In genomic region chr4:109424093-109424818, GRCh38 we compare ENCODE assay signal across 31 cellular contexts. TPM values are rescaled to one million over a fixed set of nuclear protein-coding genes. Genes with fewer than 3 reads are reported as not detected.
DNase-seq lines count a peak whose midpoint lies in the region; ATAC-seq and TF ChIP-seq lines count a peak whose summit lies in the region.
"Had no signal": no experiment of that assay in that cellular context is flagged by ENCODE, and none has a peak within 500 bp of the region (broad histone marks: within the 10 kb centered on the region; RNA-seq: fewer than 3 reads in every experiment).

No MANE protein-coding gene starts in this region.

- 59 to 74% (median 65%) methylated on average over 14 to 19 of the region's 19 CpGs for WGBS in adrenal gland, 4 donors

- TF ChIP-seq CTCF in adrenal gland (IDR thresholded peaks at IDR 0.05), result no peak
- TF ChIP-seq CTCF in nephron progenitor cell (IDR thresholded peaks at IDR 0.05), result no peak

- no peaks in the 10 kb centered on the region for H3K36me3 Mint-ChIP-seq in activated CD4-positive, alpha-beta memory T cell treated with anti-CD3 and anti-CD28 coated beads for 36 hours
- no peaks in the 10 kb centered on the region for H3K36me3 Mint-ChIP-seq in activated CD4-positive, alpha-beta memory T cell treated with anti-CD3 and anti-CD28 coated beads, Interleukin-2, amount 10 ng/mL, durations not matched to agents 7 days and 5 days (ENCODE audit: low read depth)
- peaks cover 19% of the 10 kb centered on the region for H3K36me3 Mint-ChIP-seq in nephron progenitor cell (ENCODE audit: low read depth)
- H3K36me3 Mint-ChIP-seq: CD8-positive, alpha-beta memory T cell; naive thymus-derived CD8-positive, alpha-beta T cell; stimulated activated effector memory CD8-positive, alpha-beta T cell treated with anti-CD3 and anti-CD28 coated beads, Interleukin-12 subunit alpha, Interleukin-12 subunit beta, amount 100 ng/mL, for 72 hours had no signal

- no peaks in the 10 kb centered on the region for H3K27me3 ChIP-seq in adrenal gland
- H3K27me3 ChIP-seq: body of pancreas, foreskin keratinocyte had no signal

- POLR2A ChIA-PET in activated CD4-positive, alpha-beta memory T cell treated with anti-CD3 and anti-CD28 coated beads for 36 hours (lab: Charles Lee), result no interaction called here
- POLR2A ChIA-PET in activated CD4-positive, alpha-beta memory T cell treated with anti-CD3 and anti-CD28 coated beads, Interleukin-2, amount 10 ng/mL, durations not matched to agents 7 days and 5 days (lab: Charles Lee), result interaction anchor here (1.1 to 1.2 kb wide), 2 partner anchors 9 to 135 kb away, joined by 3 read pairs; partner anchors contain the start of gene SEC24B

- no peaks in the 10 kb centered on the region for H3K9me3 ChIP-seq in adrenal gland (replicated peaks in 1 of 3)
- H3K9me3 ChIP-seq: body of pancreas had no signal

- no peaks in the 10 kb centered on the region for H3K9me3 Mint-ChIP-seq in activated CD4-positive, alpha-beta memory T cell treated with anti-CD3 and anti-CD28 coated beads for 36 hours
- H3K9me3 Mint-ChIP-seq in activated CD4-positive, alpha-beta memory T cell treated with anti-CD3 and anti-CD28 coated beads, Interleukin-2, amount 10 ng/mL, durations not matched to agents 7 days and 5 days, result no peaks in the 10 kb centered on the region
- no peaks in the 10 kb centered on the region for H3K9me3 Mint-ChIP-seq in nephron progenitor cell
- H3K9me3 Mint-ChIP-seq: activated naive CD8-positive, alpha-beta T cell treated with anti-CD3 and anti-CD28 coated beads, Interleukin-2, amount 50 U/mL, for 24 hours; CD8-positive, alpha-beta memory T cell; immature natural killer cell; naive thymus-derived CD8-positive, alpha-beta T cell; stimulated activated effector memory CD8-positive, alpha-beta T cell treated with anti-CD3 and anti-CD28 coated beads, Interleukin-12 subunit alpha, Interleukin-12 subunit beta, amount 100 ng/mL, for 72 hours had no signal

- intact Hi-C loops in activated CD4-positive, alpha-beta memory T cell treated with anti-CD3 and anti-CD28 coated beads for 36 hours (cut with micrococcal nuclease), result loop anchor here (5.0 kb wide), 1 partner anchor 1088 kb away; no protein-coding TSS in a partner anchor
- intact Hi-C loops in adrenal gland (cut with DNase I), result loop anchor here (5.0 to 10.0 kb wide), 5 partner anchors 271 to 553 kb away; partner anchors contain the start of genes CFI (in 2 of the 2) and RRH (in 1 of the 2)

- H3K4me1 Mint-ChIP-seq in activated CD4-positive, alpha-beta memory T cell treated with anti-CD3 and anti-CD28 coated beads for 36 hours (ENCODE audit: low read depth), result peaks cover 11% of the 10 kb centered on the region
- peaks cover 8% of the 10 kb centered on the region for H3K4me1 Mint-ChIP-seq in activated CD4-positive, alpha-beta memory T cell treated with anti-CD3 and anti-CD28 coated beads, Interleukin-2, amount 10 ng/mL, durations not matched to agents 7 days and 5 days
- H3K4me1 Mint-ChIP-seq in nephron progenitor cell, result peaks cover 27% of the 10 kb centered on the region
- H3K4me1 Mint-ChIP-seq: immature natural killer cell had no signal

- TF ChIP-seq POLR2A in adrenal gland (IDR thresholded peaks at IDR 0.05), result no peak

- no peaks in the 10 kb centered on the region for H3K27me3 Mint-ChIP-seq in activated CD4-positive, alpha-beta memory T cell treated with anti-CD3 and anti-CD28 coated beads for 36 hours
- peaks cover 4% of the 10 kb centered on the region for H3K27me3 Mint-ChIP-seq in activated CD4-positive, alpha-beta memory T cell treated with anti-CD3 and anti-CD28 coated beads, Interleukin-2, amount 10 ng/mL, durations not matched to agents 7 days and 5 days
- no peaks in the 10 kb centered on the region for H3K27me3 Mint-ChIP-seq in nephron progenitor cell (ENCODE audit: low read depth, poor library complexity)
- H3K27me3 Mint-ChIP-seq: activated naive CD8-positive, alpha-beta T cell treated with anti-CD3 and anti-CD28 coated beads, Interleukin-2, amount 50 U/mL, for 24 hours; CD8-positive, alpha-beta memory T cell had no signal

- peaks cover 0 to 3% of the 10 kb centered on the region in 2 donors for H3K4me1 ChIP-seq in adrenal gland (replicated peaks in 1 of 2)
- H3K4me1 ChIP-seq: foreskin keratinocyte had no signal

- no peak overlapping the region for H3K4me3 Mint-ChIP-seq in activated CD4-positive, alpha-beta memory T cell treated with anti-CD3 and anti-CD28 coated beads for 36 hours
- H3K4me3 Mint-ChIP-seq in activated CD4-positive, alpha-beta memory T cell treated with anti-CD3 and anti-CD28 coated beads, Interleukin-2, amount 10 ng/mL, durations not matched to agents 7 days and 5 days, result no peak overlapping the region
- H3K4me3 Mint-ChIP-seq in nephron progenitor cell, result no peak overlapping the region
- H3K4me3 Mint-ChIP-seq: activated CD8-positive, alpha-beta T cell treated with anti-CD3 and anti-CD28 coated beads, Interleukin-2, amount 10 ng/mL, durations not matched to agents 7 days and 5 days; activated naive CD8-positive, alpha-beta T cell treated with anti-CD3 and anti-CD28 coated beads, Interleukin-2, amount 50 U/mL, for 24 hours; CD8-positive, alpha-beta memory T cell; immature natural killer cell; naive thymus-derived CD8-positive, alpha-beta T cell; stimulated activated effector memory CD8-positive, alpha-beta T cell treated with anti-CD3 and anti-CD28 coated beads, Interleukin-12 subunit alpha, Interleukin-12 subunit beta, amount 100 ng/mL, for 72 hours had no signal

- H3K4me3 ChIP-seq in adrenal gland, result no peak overlapping the region
- H3K4me3 ChIP-seq: body of pancreas had no signal

- CTCF ChIA-PET in activated CD4-positive, alpha-beta memory T cell treated with anti-CD3 and anti-CD28 coated beads for 36 hours (lab: Charles Lee), result interaction anchor here (1.8 kb wide), 1 partner anchor 380 kb away, joined by 4 read pairs; no protein-coding TSS in a partner anchor
- CTCF ChIA-PET in activated CD4-positive, alpha-beta memory T cell treated with anti-CD3 and anti-CD28 coated beads, Interleukin-2, amount 10 ng/mL, durations not matched to agents 7 days and 5 days (lab: Charles Lee), result interaction anchor here (2.3 to 2.5 kb wide), 4 partner anchors 9 to 554 kb away, joined by 6 to 14 read pairs (median 8); partner anchors contain the start of genes RRH and SEC24B

- H3K27ac Mint-ChIP-seq in activated CD4-positive, alpha-beta memory T cell treated with anti-CD3 and anti-CD28 coated beads for 36 hours, result no peak overlapping the region
- no peak overlapping the region for H3K27ac Mint-ChIP-seq in activated CD4-positive, alpha-beta memory T cell treated with anti-CD3 and anti-CD28 coated beads, Interleukin-2, amount 10 ng/mL, durations not matched to agents 7 days and 5 days
- peak overlapping the region; percentile 1 for H3K27ac Mint-ChIP-seq in nephron progenitor cell
- H3K27ac Mint-ChIP-seq: activated CD8-positive, alpha-beta T cell treated with anti-CD3 and anti-CD28 coated beads, Interleukin-2, amount 10 ng/mL, durations not matched to agents 7 days and 5 days; activated naive CD8-positive, alpha-beta T cell treated with anti-CD3 and anti-CD28 coated beads, Interleukin-2, amount 50 U/mL, for 24 hours; CD8-positive, alpha-beta memory T cell; immature natural killer cell; naive thymus-derived CD8-positive, alpha-beta T cell; stimulated activated effector memory CD8-positive, alpha-beta T cell treated with anti-CD3 and anti-CD28 coated beads, Interleukin-12 subunit alpha, Interleukin-12 subunit beta, amount 100 ng/mL, for 72 hours had no signal

- H3K27ac ChIP-seq in adrenal gland, result peak overlapping the region in 2 of 5 donors; percentile 15 to 46
- H3K27ac ChIP-seq in caudate nucleus (ENCODE audit: low read depth, low read length), result no peak overlapping the region
- H3K27ac ChIP-seq: body of pancreas, foreskin keratinocyte had no signal

- in situ Hi-C loops in KBM-7 (cut with MboI; ENCODE audit: low pct_unique_long_range_greater_than_20kb, low sequenced_read_pairs), result loop anchor here (10.0 kb wide), 1 partner anchor 391 kb away; the partner anchor contains the start of gene GAR1

- peak; percentile 44 for ATAC-seq in HG03565 (IDR thresholded peaks at IDR 0.05; ENCODE audit: unreplicated experiment)
- ATAC-seq: activated CD8-positive, alpha-beta T cell treated with anti-CD3 and anti-CD28 coated beads, Interleukin-2, amount 10 ng/mL, durations not matched to agents 7 days and 5 days; activated naive CD8-positive, alpha-beta T cell treated with anti-CD3 and anti-CD28 coated beads, Interleukin-2, amount 50 U/mL, for 24 hours; body of pancreas; foreskin keratinocyte; HCT116; left ventricle myocardium superior; naive thymus-derived CD8-positive, alpha-beta T cell; stimulated activated effector memory CD8-positive, alpha-beta T cell treated with anti-CD3 and anti-CD28 coated beads, Interleukin-12 subunit alpha, Interleukin-12 subunit beta, amount 100 ng/mL, for 72 hours had no signal

- peak; percentile 14 for DNase-seq in activated CD4-positive, alpha-beta memory T cell treated with anti-CD3 and anti-CD28 coated beads for 36 hours
- DNase-seq in activated CD4-positive, alpha-beta memory T cell treated with anti-CD3 and anti-CD28 coated beads, Interleukin-2, amount 10 ng/mL, durations not matched to agents 7 days and 5 days, result no peak
- DNase-seq in adrenal gland, result peak; percentile 38 to 67 (median 59)
- no peak for DNase-seq in nephron progenitor cell
- no peak for DNase-seq in activated CD4-positive, alpha-beta T cell treated with anti-CD3 and anti-CD28 coated beads for 48 hours
- DNase-seq in caudate nucleus (lab: John Stamatoyannopoulos, UW), result no peak
- no peak for DNase-seq in KBM-7
- DNase-seq: 8988T; activated CD8-positive, alpha-beta T cell treated with anti-CD3 and anti-CD28 coated beads, Interleukin-2, amount 10 ng/mL, durations not matched to agents 7 days and 5 days; activated gamma-delta T cell treated with Interleukin-2 at 50 U/mL for 16 hours; activated naive CD8-positive, alpha-beta T cell treated with anti-CD3 and anti-CD28 coated beads, Interleukin-2, amount 50 U/mL, for 24 hours; body of pancreas; CD8-positive, alpha-beta memory T cell; DMS153; effector CD8-positive, alpha-beta T cell; foreskin keratinocyte; hippocampal formation; immature natural killer cell; Karpas-422; left ventricle myocardium superior; naive thymus-derived CD8-positive, alpha-beta T cell; NCI-H1048; NCI-H1930; NCI-H226; NCI-H774; retina; Right ventricle myocardium superior; stimulated activated CD4-positive, alpha-beta T cell treated with anti-CD3 and anti-CD28 coated beads, Interleukin-2, amount 100 ng/mL, for 48 hours had no signal

- no peaks in the 10 kb centered on the region for H3K36me3 ChIP-seq in adrenal gland (replicated peaks in 1 of 2)

RNA-seq across cellular contexts. Expression of gene SEC24B, which starts 9.4 kb away (rescaled TPM):
- 10 to 100 TPM; 24.7 to 25.2 TPM for total RNA-seq in activated CD4-positive, alpha-beta memory T cell treated with anti-CD3 and anti-CD28 coated beads for 36 hours
- total RNA-seq in activated CD4-positive, alpha-beta memory T cell treated with anti-CD3 and anti-CD28 coated beads, Interleukin-2, amount 10 ng/mL, durations not matched to agents 7 days and 5 days, result 10 to 100 TPM; 25.7 to 27.0 TPM
- 10 to 100 TPM; 25.7 to 49.3 (median 31.5) TPM for total RNA-seq in adrenal gland
- polyA plus RNA-seq in adrenal gland, result 10 to 100 TPM in 1 of 3 donors, 1 to 10 TPM in 2; 8.4 to 41.5 (median 9.0) TPM

Comparison
In these comparisons a context has a peak if more than half of its experiments do, and no peak if none do; other contexts are left out.
1. DNase-seq: peak in activated CD4-positive, alpha-beta memory T cell treated with anti-CD3 and anti-CD28 coated beads for 36 hours (single experiment) and adrenal gland (7 of 7); none in activated CD4-positive, alpha-beta memory T cell treated with anti-CD3 and anti-CD28 coated beads, Interleukin-2, amount 10 ng/mL, durations not matched to agents 7 days and 5 days (single experiment), nephron progenitor cell (single experiment), activated CD4-positive, alpha-beta T cell treated with anti-CD3 and anti-CD28 coated beads for 48 hours (single experiment), caudate nucleus (0 of 61) and KBM-7 (single experiment).